In genomic region chr6:23446394-23447001, GRCh38 we compare ENCODE assay signal across 8 cellular contexts.
DNase-seq lines count a peak whose midpoint lies in the region; ATAC-seq, FAIRE-seq and TF ChIP-seq lines count a peak whose summit lies in the region.

No MANE protein-coding gene starts in this region.

- no peaks in the 10 kb centered on the region for H3K27me3 Mint-ChIP-seq in stimulated activated memory B cell treated with anti-CD40 and anti-IgM and Interleukin-4, amounts not matched to agents 10 μg/mL and 1 μg/mL and 100 μg/mL, for 72 hours

- TF ChIP-seq CTCF in GM10266 (IDR thresholded peaks at IDR 0.05; ENCODE audit: control insufficient read depth, insufficient read depth, low read depth, missing control alignments), result no peak

- H3K36me3 Mint-ChIP-seq in stimulated activated memory B cell treated with anti-CD40 and anti-IgM and Interleukin-4, amounts not matched to agents 10 μg/mL and 1 μg/mL and 100 μg/mL, for 72 hours, result no peaks in the 10 kb centered on the region

- no peak for FAIRE-seq in frontal cortex (lab: Jason Lieb, UNC)

- intact Hi-C loops in Right ventricle myocardium inferior (cut with DNase I) (loop anchor here (5.0 kb wide), 2 partner anchors 619 to 779 kb away; no protein-coding TSS in a partner anchor), cardiac septum (cut with DNase I) (no loop called here)

- DNase-seq in Right ventricle myocardium inferior (ENCODE audit: missing footprints) (no peak), cardiac septum (ENCODE audit: low spot score) (no peak), SHP77 treated with DMSO at 0.1 percent for 48 hours (lab: John Stamatoyannopoulos, UW) (peak; percentile 19), frontal cortex (ENCODE audit: low spot score in 2 of 2) (peak; percentile 3 to 12), retina (peak; percentile 71), GM10266 (ENCODE audit: extremely low spot score) (no peak)
- DNase-seq in activated CD8-positive, alpha-beta memory T cell treated with anti-CD3 and anti-CD28 coated beads for 24 hours, result no peak

- no peak overlapping the region for H3K4me3 Mint-ChIP-seq in stimulated activated memory B cell treated with anti-CD40 and anti-IgM and Interleukin-4, amounts not matched to agents 10 μg/mL and 1 μg/mL and 100 μg/mL, for 72 hours

- no peak overlapping the region for H3K27ac Mint-ChIP-seq in stimulated activated memory B cell treated with anti-CD40 and anti-IgM and Interleukin-4, amounts not matched to agents 10 μg/mL and 1 μg/mL and 100 μg/mL, for 72 hours

- H3K9me3 Mint-ChIP-seq in stimulated activated memory B cell treated with anti-CD40 and anti-IgM and Interleukin-4, amounts not matched to agents 10 μg/mL and 1 μg/mL and 100 μg/mL, for 72 hours, result peaks cover 2% of the 10 kb centered on the region

- H3K4me1 Mint-ChIP-seq in stimulated activated memory B cell treated with anti-CD40 and anti-IgM and Interleukin-4, amounts not matched to agents 10 μg/mL and 1 μg/mL and 100 μg/mL, for 72 hours, result no peaks in the 10 kb centered on the region

- ATAC-seq in Right ventricle myocardium inferior, result peak; percentile 81
- no peak for ATAC-seq in stimulated activated memory B cell treated with anti-CD40 and anti-IgM and Interleukin-4, amounts not matched to agents 10 μg/mL and 1 μg/mL and 100 μg/mL, for 72 hours

Comparison
In these comparisons a context has a peak if more than half of its experiments do, and no peak if none do; other contexts are left out.
1. DNase-seq: peak in SHP77 treated with DMSO at 0.1 percent for 48 hours (single experiment), frontal cortex (2 of 2) and retina (single experiment); none in Right ventricle myocardium inferior (single experiment), cardiac septum (single experiment), activated CD8-positive, alpha-beta memory T cell treated with anti-CD3 and anti-CD28 coated beads for 24 hours (single experiment) and GM10266 (single experiment).